ENCODE assay signal across 8 cellular contexts in genomic region chr6:87929843-87930288, GRCh38.
DNase-seq lines count a peak whose midpoint lies in the region; ATAC-seq and TF ChIP-seq lines count a peak whose summit lies in the region.

No MANE protein-coding gene starts in this region.

- no peak overlapping the region for H3K27ac Mint-ChIP-seq in immature natural killer cell

- H3K4me3 Mint-ChIP-seq in immature natural killer cell, result no peak overlapping the region

- peak; percentile 97 for TF ChIP-seq CTCF in AG09319 (IDR thresholded peaks at IDR 0.05; ENCODE audit: low read depth, low read length)

- ATAC-seq in GM18867 (IDR thresholded peaks at IDR 0.05; ENCODE audit: unreplicated experiment) (peak; percentile 65), HG03064 (IDR thresholded peaks at IDR 0.05; ENCODE audit: low read depth, unreplicated experiment) (peak; percentile 52)

- DNase-seq in AG09319 (ENCODE audit: extremely low read depth, low read depth) (peak; percentile 63), NCI-H2107 treated with DMSO at 0.1 percent for 48 hours (lab: John Stamatoyannopoulos, UW; ENCODE audit: unreplicated experiment) (peak; percentile 76), UCSD-AML1 (lab: John Stamatoyannopoulos, UW; ENCODE audit: unreplicated experiment) (peak; percentile 68), T47D (ENCODE audit: low read depth in 1 of 2, low spot score in 1 of 2) (peak; percentile 51 to 84), immature natural killer cell (peak; percentile 20 to 41 (median 38))
- peak; percentile 37 to 55 (median 45) for DNase-seq in stimulated activated CD4-positive, alpha-beta T cell treated with anti-CD3 and anti-CD28 coated beads, Interleukin-12 subunit alpha, Interleukin-12 subunit beta, amount 100 ng/mL, for 48 hours (ENCODE audit: low read depth in 2 of 3, low spot score in 1 of 3)

- H3K4me1 Mint-ChIP-seq in immature natural killer cell, result peaks cover 16 to 26% of the 10 kb centered on the region in 2 donors

- peaks cover 0 to 3% (median 0%) of the 10 kb centered on the region in 3 donors for H3K36me3 Mint-ChIP-seq in immature natural killer cell

- peaks cover 0 to 13% (median 0%) of the 10 kb centered on the region in 3 donors for H3K27me3 Mint-ChIP-seq in immature natural killer cell (ENCODE audit: low read depth in 3 of 3)

- in situ Hi-C loops in T47D (cut with HindIII; ENCODE audit: low pct_unique_long_range_greater_than_20kb, low sequenced_read_pairs), result no loop called here

- no peaks in the 10 kb centered on the region for H3K9me3 Mint-ChIP-seq in immature natural killer cell

Comparison
In these comparisons a context has a peak if more than half of its experiments do, and no peak if none do; other contexts are left out.
1. Peak in every context shown above with its lines: DNase-seq and ATAC-seq.